1 cellular context compared by ENCODE assay signal in the genomic region with DNA sequence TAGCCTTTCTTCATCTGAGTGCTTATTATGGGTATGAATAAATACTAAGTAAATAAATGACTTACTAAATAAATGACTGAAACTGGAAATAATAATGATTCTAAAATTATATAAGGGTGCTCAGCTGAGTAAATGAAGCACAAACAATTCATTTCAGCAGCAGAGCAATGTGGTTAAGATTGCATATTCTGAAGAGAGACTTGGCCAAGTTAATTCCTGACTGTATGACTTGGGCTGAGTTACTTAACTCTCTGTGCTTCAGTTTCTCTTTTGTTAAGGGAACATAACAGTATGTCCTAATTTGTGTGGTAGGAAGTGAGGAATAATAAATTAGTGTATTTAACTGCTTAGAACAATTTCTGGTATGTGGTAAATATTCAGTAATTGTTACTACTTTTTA.
TF ChIP-seq lines count a peak whose summit lies in the region.

No MANE protein-coding gene starts in this region.

TF ChIP-seq in SK-N-SH treated with all-trans-retinoic acid at 6 μM for 48 hours, 23 proteins besides CTCF, POLR2A, EP300 and RAD21 (continued from another document):
- TF ChIP-seq ZNF70 (CRISPR knock-in tag; IDR thresholded peaks at IDR 0.05), result no peak
- TF ChIP-seq TOX (CRISPR knock-in tag; IDR thresholded peaks at IDR 0.05; ENCODE audit: borderline replicate concordance), result no peak
- no peak for TF ChIP-seq ZC3H10 (CRISPR knock-in tag; IDR thresholded peaks at IDR 0.05)
- no peak for TF ChIP-seq GLIS3 (CRISPR knock-in tag; IDR thresholded peaks at IDR 0.05)
- TF ChIP-seq ARNTL (CRISPR knock-in tag; IDR thresholded peaks at IDR 0.05; ENCODE audit: borderline replicate concordance, low read depth), result no peak
- no peak for TF ChIP-seq ZNF565 (CRISPR knock-in tag; conservative IDR thresholded peaks at IDR 0.05; ENCODE audit: low read depth)
- TF ChIP-seq, protein P1, sequence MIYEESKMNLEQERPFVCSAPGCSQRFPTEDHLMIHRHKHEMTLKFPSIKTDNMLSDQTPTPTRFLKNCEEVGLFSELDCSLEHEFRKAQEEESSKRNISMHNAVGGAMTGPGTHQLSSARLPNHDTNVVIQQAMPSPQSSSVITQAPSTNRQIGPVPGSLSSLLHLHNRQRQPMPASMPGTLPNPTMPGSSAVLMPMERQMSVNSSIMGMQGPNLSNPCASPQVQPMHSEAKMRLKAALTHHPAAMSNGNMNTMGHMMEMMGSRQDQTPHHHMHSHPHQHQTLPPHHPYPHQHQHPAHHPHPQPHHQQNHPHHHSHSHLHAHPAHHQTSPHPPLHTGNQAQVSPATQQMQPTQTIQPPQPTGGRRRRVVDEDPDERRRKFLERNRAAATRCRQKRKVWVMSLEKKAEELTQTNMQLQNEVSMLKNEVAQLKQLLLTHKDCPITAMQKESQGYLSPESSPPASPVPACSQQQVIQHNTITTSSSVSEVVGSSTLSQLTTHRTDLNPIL (CRISPR knock-in tag; IDR thresholded peaks at IDR 0.05; ENCODE audit: low read depth), result no peak
- no peak for TF ChIP-seq CSDC2 (CRISPR knock-in tag; IDR thresholded peaks at IDR 0.05)
